20 cellular contexts compared by ENCODE assay signal in genomic region chr15:70851889-70852288, GRCh38. TPM values are rescaled to one million over a fixed set of nuclear protein-coding genes. Genes with fewer than 3 reads are reported as not detected.
DNase-seq lines count a peak whose midpoint lies in the region; ATAC-seq, FAIRE-seq and TF ChIP-seq lines count a peak whose summit lies in the region.
"Had no signal": no experiment of that assay in that cellular context is flagged by ENCODE, and none has a peak within 500 bp of the region (broad histone marks: within the 10 kb centered on the region; RNA-seq: fewer than 3 reads in every experiment).

No MANE protein-coding gene starts in this region.

- H3K27ac ChIP-seq in GM12878 (ENCODE audit: control insufficient read depth, insufficient read depth) (no peak overlapping the region), right cardiac atrium (ENCODE audit: low read length) (peak overlapping the region; percentile 82)
- H3K27ac ChIP-seq: parathyroid adenoma had no signal

- no peak for TF ChIP-seq EP300 in GM12878 (IDR thresholded peaks at IDR 0.05; ENCODE audit: borderline replicate concordance in 1 of 2, control insufficient read depth in 1 of 2, low read depth in 2 of 2, low read length in 2 of 2)

- no peak overlapping the region for H2AFZ ChIP-seq in GM12878 (ENCODE audit: control insufficient read depth, low read depth, low read length)
- H2AFZ ChIP-seq: parathyroid adenoma had no signal

- H3K36me3 Mint-ChIP-seq in activated T-helper 1 cell treated with anti-CD3 and anti-CD28 coated beads, Interleukin-12 subunit alpha, Interleukin-12 subunit beta, Interleukin-2, Interleukin-4 antibody, amounts not matched to agents 30 ng/mL and 10 ng/mL and 1 ng/mL, durations not matched to agents 14 hours and 24 hours and 36 hours (ENCODE audit: low read depth): no peaks in the 10 kb centered on the region
- H3K36me3 Mint-ChIP-seq: activated naive CD8-positive, alpha-beta T cell treated with anti-CD3 and anti-CD28 coated beads, Interleukin-2, amount 10 ng/mL, durations not matched to agents 7 days and 5 days; CD4-positive, CD25-positive, alpha-beta regulatory T cell had no signal

- POLR2A ChIA-PET in GM12878 (lab: Charles Lee): no interaction called here

- peak; percentile 42 for FAIRE-seq in HTR-8/SVneo (lab: Jason Lieb, UNC)
- no peak for FAIRE-seq in GM12878 (lab: Jason Lieb, UNC)
- FAIRE-seq: frontal cortex, GM12891 had no signal

- ATAC-seq in GM12878: no peak
- ATAC-seq in right cardiac atrium: no peak
- no peak for ATAC-seq in HG02973 (IDR thresholded peaks at IDR 0.05; ENCODE audit: unreplicated experiment)

- H3K27me3 ChIP-seq in GM12878 (replicated peaks in 1 of 2; ENCODE audit: control insufficient read depth in 2 of 2, insufficient read depth in 2 of 2, low read length in 1 of 2) (peaks cover 5 to 7% of the 10 kb centered on the region in 2 experiments), right cardiac atrium (ENCODE audit: control insufficient read depth, insufficient read depth) (no peaks in the 10 kb centered on the region)

- CTCF ChIA-PET in GM12878 (lab: Yijun Ruan, JAX): no interaction called here

- in situ Hi-C loops in GM12878 (cut with MboI): no loop called here

- peak overlapping the region; percentile 14; the same call in 1 of the 2 replicates for H3K4me2 ChIP-seq in GM12878 (ENCODE audit: control insufficient read depth, insufficient read depth)

- SMC1A ChIA-PET in GM12878 (lab: Charles Lee; ENCODE audit: uncharacterized antibody, unreplicated experiment): no interaction called here

- H3K4me1 ChIP-seq in GM12878 (ENCODE audit: control insufficient read depth, insufficient read depth, low read length) (peaks cover 2% of the 10 kb centered on the region; the same call in 1 of the 2 replicates), right cardiac atrium (ENCODE audit: control insufficient read depth, insufficient read depth, low read length) (peaks cover 9% of the 10 kb centered on the region)

- RAD21 ChIA-PET in GM12878 (lab: Charles Lee; ENCODE audit: unreplicated experiment): no interaction called here

- DNase-seq in HTR-8/SVneo (ENCODE audit: insufficient read length, low spot score) (no peak), GM12878 (ENCODE audit: low read depth, low spot score) (no peak), right cardiac atrium (peak in 2 of 3 donors; percentile 60 to 61), superior temporal gyrus (ENCODE audit: extremely low spot score) (peak; percentile 38), dedifferentiated amniotic fluid mesenchymal stem cell (ENCODE audit: extremely low spot score) (no peak), HK-2 (ENCODE audit: unreplicated experiment) (no peak)
- no peak for DNase-seq in activated T-helper 1 cell treated with anti-CD3 and anti-CD28 coated beads, Interleukin-12 subunit alpha, Interleukin-12 subunit beta, Interleukin-2, Interleukin-4 antibody, amounts not matched to agents 30 ng/mL and 10 ng/mL and 1 ng/mL, durations not matched to agents 14 hours and 24 hours and 36 hours (ENCODE audit: low spot score)
- DNase-seq: activated CD4-positive, CD25-positive, alpha-beta regulatory T cell treated with anti-CD3 and anti-CD28 coated beads, Interleukin-2, amount 50 U/mL, for 72 hours; activated CD8-positive, alpha-beta memory T cell treated with anti-CD3 and anti-CD28 coated beads, Interleukin-2, amount 50 U/mL, for 4 hours; activated naive CD8-positive, alpha-beta T cell treated with anti-CD3 and anti-CD28 coated beads, Interleukin-2, amount 10 ng/mL, durations not matched to agents 7 days and 5 days; CD4-positive, CD25-positive, alpha-beta regulatory T cell; dermis blood vessel endothelial cell; NCI-H2029; NCI-H526 treated with DMSO at 0.1 percent for 48 hours; T-helper 2 cell; trophoblast cell had no signal

- WGBS in GM12878 (ENCODE audit: insufficient coverage, insufficient replicate concordance, low lambda C conversion rate, missing lambda C conversion rate): 37% methylated on average over 6 of the region's 6 CpGs
- WGBS in right cardiac atrium: 79% methylated on average over 6 of the region's 6 CpGs

- H3K4me3 Mint-ChIP-seq in activated T-helper 1 cell treated with anti-CD3 and anti-CD28 coated beads, Interleukin-12 subunit alpha, Interleukin-12 subunit beta, Interleukin-2, Interleukin-4 antibody, amounts not matched to agents 30 ng/mL and 10 ng/mL and 1 ng/mL, durations not matched to agents 14 hours and 24 hours and 36 hours: no peak overlapping the region
- H3K4me3 Mint-ChIP-seq: activated naive CD8-positive, alpha-beta T cell treated with anti-CD3 and anti-CD28 coated beads, Interleukin-2, amount 10 ng/mL, durations not matched to agents 7 days and 5 days; CD4-positive, CD25-positive, alpha-beta regulatory T cell had no signal

- H3K36me3 ChIP-seq in GM12878 (ENCODE audit: control insufficient read depth in 2 of 2, insufficient read depth in 2 of 2, low read length in 1 of 2): no peaks in the 10 kb centered on the region

- no peaks in the 10 kb centered on the region for H4K20me1 ChIP-seq in GM12878 (ENCODE audit: control insufficient read depth, insufficient read depth)

- H3K9ac ChIP-seq in GM12878 (ENCODE audit: control insufficient read depth, insufficient read depth, low read length): no peak overlapping the region
- H3K9ac ChIP-seq: parathyroid adenoma had no signal

- no peaks in the 10 kb centered on the region for H3K9me3 Mint-ChIP-seq in activated T-helper 1 cell treated with anti-CD3 and anti-CD28 coated beads, Interleukin-12 subunit alpha, Interleukin-12 subunit beta, Interleukin-2, Interleukin-4 antibody, amounts not matched to agents 30 ng/mL and 10 ng/mL and 1 ng/mL, durations not matched to agents 14 hours and 24 hours and 36 hours
- H3K9me3 Mint-ChIP-seq: activated naive CD8-positive, alpha-beta T cell treated with anti-CD3 and anti-CD28 coated beads, Interleukin-2, amount 10 ng/mL, durations not matched to agents 7 days and 5 days had no signal

- intact Hi-C loops in GM12878 (cut with micrococcal nuclease; ENCODE audit: unreplicated experiment) (no loop called here), right cardiac atrium (cut with DNase I) (no loop called here)
- intact Hi-C loops in activated T-helper 1 cell treated with anti-CD3 and anti-CD28 coated beads, Interleukin-12 subunit alpha, Interleukin-12 subunit beta, Interleukin-2, Interleukin-4 antibody, amounts not matched to agents 30 ng/mL and 10 ng/mL and 1 ng/mL, durations not matched to agents 14 hours and 24 hours and 36 hours (cut with micrococcal nuclease): no loop called here

- peaks cover 57% of the 10 kb centered on the region for H3K27me3 Mint-ChIP-seq in activated T-helper 1 cell treated with anti-CD3 and anti-CD28 coated beads, Interleukin-12 subunit alpha, Interleukin-12 subunit beta, Interleukin-2, Interleukin-4 antibody, amounts not matched to agents 30 ng/mL and 10 ng/mL and 1 ng/mL, durations not matched to agents 14 hours and 24 hours and 36 hours (ENCODE audit: insufficient read depth)

- no peak for TF ChIP-seq CTCF in GM12878 (IDR thresholded peaks at IDR 0.05 in 2 of 3, conservative IDR thresholded peaks at IDR 0.05 in 1 of 3; ENCODE audit: control insufficient read depth in 2 of 3, extremely low read depth in 1 of 3, insufficient read depth in 1 of 3, low read depth in 3 of 3, low read length in 3 of 3)

- H3K4me3 ChIP-seq in GM12878: no peak overlapping the region
- peak overlapping the region; percentile 83 for H3K4me3 ChIP-seq in right cardiac atrium (ENCODE audit: low read length)

- H3K9me3 ChIP-seq in GM12878 (replicated peaks; ENCODE audit: control insufficient read depth, insufficient read depth, low read length) (no peaks in the 10 kb centered on the region), right cardiac atrium (ENCODE audit: control insufficient read depth, low read length) (no peaks in the 10 kb centered on the region)

- no TSS peak for BruUV-seq in GM12878 (replicated peaks; lab: Mats Ljungman, UMichigan)

- TF ChIP-seq RAD21 in GM12878 (IDR thresholded peaks at IDR 0.05; ENCODE audit: insufficient read depth, low read depth, low read length): no peak

- H3K4me1 Mint-ChIP-seq in activated T-helper 1 cell treated with anti-CD3 and anti-CD28 coated beads, Interleukin-12 subunit alpha, Interleukin-12 subunit beta, Interleukin-2, Interleukin-4 antibody, amounts not matched to agents 30 ng/mL and 10 ng/mL and 1 ng/mL, durations not matched to agents 14 hours and 24 hours and 36 hours (ENCODE audit: low read depth): peaks cover 5% of the 10 kb centered on the region

- H3K27ac Mint-ChIP-seq in activated T-helper 1 cell treated with anti-CD3 and anti-CD28 coated beads, Interleukin-12 subunit alpha, Interleukin-12 subunit beta, Interleukin-2, Interleukin-4 antibody, amounts not matched to agents 30 ng/mL and 10 ng/mL and 1 ng/mL, durations not matched to agents 14 hours and 24 hours and 36 hours: no peak overlapping the region
- H3K27ac Mint-ChIP-seq: activated naive CD8-positive, alpha-beta T cell treated with anti-CD3 and anti-CD28 coated beads, Interleukin-2, amount 10 ng/mL, durations not matched to agents 7 days and 5 days; CD4-positive, CD25-positive, alpha-beta regulatory T cell had no signal

- TF ChIP-seq POLR2A in GM12878 (IDR thresholded peaks at IDR 0.05; ENCODE audit: low read depth, low read length): no peak

- H3K79me2 ChIP-seq in GM12878 (ENCODE audit: control insufficient read depth, insufficient read depth, low read length): no peaks in the 10 kb centered on the region
- H3K79me2 ChIP-seq: parathyroid adenoma had no signal

RNA-seq across cellular contexts. Expression of gene LARP6, which starts 2.1 kb away (rescaled TPM):
- total RNA-seq in GM12878 (2013; cell fraction: nucleolus; rRNA removed): 3.5 and 4.7 TPM in 2 replicates
- total RNA-seq in GM12878 (2014; rRNA removed) (4.4 and 6.9 TPM in 2 replicates), GM12878 (2014; rRNA removed; fragmentation: Illumina TruSeq; extraction: Trizol) (2.1 and 3.0 TPM in 2 replicates), GM12878 (2021) (3.4 and 3.5 TPM in 2 replicates), right cardiac atrium (10 to 100 TPM; 34.1 to 44.0 (median 38.8) TPM)
- polyA plus RNA-seq in GM12878 (2011; ENCODE audit: low read depth): 1.2 TPM
- polyA plus RNA-seq in GM12878 (2011; rRNA removed) (7.9 and 8.9 TPM in 2 replicates), GM12878 (2014; fragmentation: Illumina TruSeq; extraction: Trizol) (2.7 TPM in 2 replicates), GM12878 (2014; fragmentation: Nextera tagmentation; extraction: Ambion mirVana) (1 to 10 TPM in 1 of 2 experiments, under 1 TPM in 1; 0.74 to 1.2 TPM), GM12878 (2014; rRNA removed) (4.7 and 5.7 TPM in 2 replicates), GM12878 (2016; fragmentation: Nextera tagmentation; extraction: Ambion mirVana) (10 to 100 TPM; 13.1 to 14.6 TPM), right cardiac atrium (32.3 TPM)
- polyA plus RNA-seq in GM12878 (2011; cell fraction: cytosol; rRNA removed): 5.9 TPM in 2 replicates
- 3.0 and 3.1 TPM in 2 replicates for polyA plus RNA-seq in GM12878 (2011; cell fraction: nucleus; rRNA removed)
- 3.6 and 4.0 TPM in 2 replicates for polyA plus RNA-seq in GM12878 (2012)
- polyA minus RNA-seq in GM12878 (2011; rRNA and poly(A)+ RNA removed): 1.8 and 2.5 TPM in 2 replicates
- 2.0 TPM in 1 of 2 replicates, not detected in the other for polyA minus RNA-seq in GM12878 (2011; cell fraction: cytosol; rRNA and poly(A)+ RNA removed)
- polyA minus RNA-seq in GM12878 (2011; cell fraction: nucleus; rRNA and poly(A)+ RNA removed): 1.9 and 2.7 TPM in 2 replicates
- total RNA-seq in activated T-helper 1 cell treated with anti-CD3 and anti-CD28 coated beads, Interleukin-12 subunit alpha, Interleukin-12 subunit beta, Interleukin-2, Interleukin-4 antibody, amounts not matched to agents 30 ng/mL and 10 ng/mL and 1 ng/mL, durations not matched to agents 14 hours and 24 hours and 36 hours: 0.44 TPM in 1 of 2 replicates, not detected in the other
- total RNA-seq: activated naive CD8-positive, alpha-beta T cell treated with anti-CD3 and anti-CD28 coated beads, Interleukin-2, amount 10 ng/mL, durations not matched to agents 7 days and 5 days; CD4-positive, CD25-positive, alpha-beta regulatory T cell had no signal
- polyA plus RNA-seq: CD4-positive, CD25-positive, alpha-beta regulatory T cell had no signal

RNA-seq across cellular contexts. Expression of gene THAP10, which starts 40.3 kb away (rescaled TPM):
- total RNA-seq in GM12878 (2013; cell fraction: nucleolus; rRNA removed): 0.20 and 0.25 TPM in 2 replicates
- 1.3 and 1.4 TPM in 2 replicates for total RNA-seq in GM12878 (2014; rRNA removed)
- total RNA-seq in GM12878 (2014; rRNA removed; fragmentation: Illumina TruSeq; extraction: Trizol): 0.76 and 1.1 TPM in 2 replicates
- 1.5 and 1.9 TPM in 2 replicates for total RNA-seq in GM12878 (2021)
- 0.26 TPM for polyA plus RNA-seq in GM12878 (2011; ENCODE audit: low read depth)
- 0.40 and 0.41 TPM in 2 replicates for polyA plus RNA-seq in GM12878 (2011; rRNA removed)
- polyA plus RNA-seq in GM12878 (2011; cell fraction: cytosol; rRNA removed): 0.27 and 0.43 TPM in 2 replicates
- 0.22 and 0.34 TPM in 2 replicates for polyA plus RNA-seq in GM12878 (2011; cell fraction: nucleus; rRNA removed)
- 0.35 and 1.3 TPM in 2 replicates for polyA plus RNA-seq in GM12878 (2012)
- 1.6 and 2.1 TPM in 2 replicates for polyA plus RNA-seq in GM12878 (2014; fragmentation: Illumina TruSeq; extraction: Trizol)
- under 1 TPM; 0.35 to 0.39 TPM for polyA plus RNA-seq in GM12878 (2014; fragmentation: Nextera tagmentation; extraction: Ambion mirVana)
- 0.91 and 2.2 TPM in 2 replicates for polyA plus RNA-seq in GM12878 (2014; rRNA removed)
- polyA plus RNA-seq in GM12878 (2016; fragmentation: Nextera tagmentation; extraction: Ambion mirVana): 1 to 10 TPM; 5.1 to 5.2 TPM
- 0.15 TPM in 2 replicates for polyA minus RNA-seq in GM12878 (2011; rRNA and poly(A)+ RNA removed)
- 0.94 TPM in 1 of 2 replicates, not detected in the other for polyA minus RNA-seq in GM12878 (2011; cell fraction: cytosol; rRNA and poly(A)+ RNA removed)
- polyA minus RNA-seq in GM12878 (2011; cell fraction: nucleus; rRNA and poly(A)+ RNA removed): 0.24 and 0.38 TPM in 2 replicates
- 1 to 10 TPM; 1.8 to 4.9 (median 4.1) TPM for total RNA-seq in right cardiac atrium
- polyA plus RNA-seq in right cardiac atrium: 3.2 TPM
- total RNA-seq in activated T-helper 1 cell treated with anti-CD3 and anti-CD28 coated beads, Interleukin-12 subunit alpha, Interleukin-12 subunit beta, Interleukin-2, Interleukin-4 antibody, amounts not matched to agents 30 ng/mL and 10 ng/mL and 1 ng/mL, durations not matched to agents 14 hours and 24 hours and 36 hours: not detected in 2 replicates
- total RNA-seq: activated naive CD8-positive, alpha-beta T cell treated with anti-CD3 and anti-CD28 coated beads, Interleukin-2, amount 10 ng/mL, durations not matched to agents 7 days and 5 days; CD4-positive, CD25-positive, alpha-beta regulatory T cell had no signal
- polyA plus RNA-seq: CD4-positive, CD25-positive, alpha-beta regulatory T cell had no signal

RNA-seq across cellular contexts. Expression of gene LRRC49, which starts 40.7 kb away (rescaled TPM):
- 34.5 and 36.4 TPM in 2 replicates for total RNA-seq in GM12878 (2013; cell fraction: nucleolus; rRNA removed)
- total RNA-seq in GM12878 (2014; rRNA removed) (3.0 and 5.3 TPM in 2 replicates), GM12878 (2014; rRNA removed; fragmentation: Illumina TruSeq; extraction: Trizol) (3.2 and 4.2 TPM in 2 replicates), GM12878 (2021) (2.9 and 3.7 TPM in 2 replicates), right cardiac atrium (10 to 100 TPM; 41.2 to 53.7 (median 49.4) TPM)
- 2.3 TPM for polyA plus RNA-seq in GM12878 (2011; ENCODE audit: low read depth)
- polyA plus RNA-seq in GM12878 (2011; rRNA removed) (2.6 and 3.8 TPM in 2 replicates), GM12878 (2014; fragmentation: Illumina TruSeq; extraction: Trizol) (2.6 and 3.2 TPM in 2 replicates), GM12878 (2014; fragmentation: Nextera tagmentation; extraction: Ambion mirVana) (1 to 10 TPM; 1.5 to 3.1 TPM), GM12878 (2014; rRNA removed) (1.3 and 1.4 TPM in 2 replicates), GM12878 (2016; fragmentation: Nextera tagmentation; extraction: Ambion mirVana) (1 to 10 TPM; 2.8 to 3.7 TPM), right cardiac atrium (44.7 TPM)
- 0.90 and 1.4 TPM in 2 replicates for polyA plus RNA-seq in GM12878 (2011; cell fraction: cytosol; rRNA removed)
- 2.5 and 3.2 TPM in 2 replicates for polyA plus RNA-seq in GM12878 (2011; cell fraction: nucleus; rRNA removed)
- polyA plus RNA-seq in GM12878 (2012): 1.2 and 1.7 TPM in 2 replicates
- 1.3 and 1.8 TPM in 2 replicates for polyA minus RNA-seq in GM12878 (2011; rRNA and poly(A)+ RNA removed)
- not detected in 2 replicates for polyA minus RNA-seq in GM12878 (2011; cell fraction: cytosol; rRNA and poly(A)+ RNA removed)
- 5.0 and 7.6 TPM in 2 replicates for polyA minus RNA-seq in GM12878 (2011; cell fraction: nucleus; rRNA and poly(A)+ RNA removed)
- total RNA-seq in activated T-helper 1 cell treated with anti-CD3 and anti-CD28 coated beads, Interleukin-12 subunit alpha, Interleukin-12 subunit beta, Interleukin-2, Interleukin-4 antibody, amounts not matched to agents 30 ng/mL and 10 ng/mL and 1 ng/mL, durations not matched to agents 14 hours and 24 hours and 36 hours: not detected in 2 replicates
- total RNA-seq: activated naive CD8-positive, alpha-beta T cell treated with anti-CD3 and anti-CD28 coated beads, Interleukin-2, amount 10 ng/mL, durations not matched to agents 7 days and 5 days; CD4-positive, CD25-positive, alpha-beta regulatory T cell had no signal

Comparison
In these comparisons a context has a peak if more than half of its experiments do, and no peak if none do; other contexts are left out.
1. DNase-seq: peak in right cardiac atrium (2 of 3) and superior temporal gyrus (single experiment); none in HTR-8/SVneo (single experiment), GM12878 (single experiment), activated T-helper 1 cell treated with anti-CD3 and anti-CD28 coated beads, Interleukin-12 subunit alpha, Interleukin-12 subunit beta, Interleukin-2, Interleukin-4 antibody, amounts not matched to agents 30 ng/mL and 10 ng/mL and 1 ng/mL, durations not matched to agents 14 hours and 24 hours and 36 hours (single experiment), dedifferentiated amniotic fluid mesenchymal stem cell (single experiment) and HK-2 (single experiment).
2. RNA of gene LARP6, which starts 2.1 kb away (total RNA-seq): 34.1 to 44.0 TPM in right cardiac atrium; 2.1 to 6.9 TPM in GM12878 and 0.44 TPM in activated T-helper 1 cell treated with anti-CD3 and anti-CD28 coated beads, Interleukin-12 subunit alpha, Interleukin-12 subunit beta, Interleukin-2, Interleukin-4 antibody, amounts not matched to agents 30 ng/mL and 10 ng/mL and 1 ng/mL, durations not matched to agents 14 hours and 24 hours and 36 hours; every median in the first group is over 4 times any median in the second.